In the genomic region with DNA sequence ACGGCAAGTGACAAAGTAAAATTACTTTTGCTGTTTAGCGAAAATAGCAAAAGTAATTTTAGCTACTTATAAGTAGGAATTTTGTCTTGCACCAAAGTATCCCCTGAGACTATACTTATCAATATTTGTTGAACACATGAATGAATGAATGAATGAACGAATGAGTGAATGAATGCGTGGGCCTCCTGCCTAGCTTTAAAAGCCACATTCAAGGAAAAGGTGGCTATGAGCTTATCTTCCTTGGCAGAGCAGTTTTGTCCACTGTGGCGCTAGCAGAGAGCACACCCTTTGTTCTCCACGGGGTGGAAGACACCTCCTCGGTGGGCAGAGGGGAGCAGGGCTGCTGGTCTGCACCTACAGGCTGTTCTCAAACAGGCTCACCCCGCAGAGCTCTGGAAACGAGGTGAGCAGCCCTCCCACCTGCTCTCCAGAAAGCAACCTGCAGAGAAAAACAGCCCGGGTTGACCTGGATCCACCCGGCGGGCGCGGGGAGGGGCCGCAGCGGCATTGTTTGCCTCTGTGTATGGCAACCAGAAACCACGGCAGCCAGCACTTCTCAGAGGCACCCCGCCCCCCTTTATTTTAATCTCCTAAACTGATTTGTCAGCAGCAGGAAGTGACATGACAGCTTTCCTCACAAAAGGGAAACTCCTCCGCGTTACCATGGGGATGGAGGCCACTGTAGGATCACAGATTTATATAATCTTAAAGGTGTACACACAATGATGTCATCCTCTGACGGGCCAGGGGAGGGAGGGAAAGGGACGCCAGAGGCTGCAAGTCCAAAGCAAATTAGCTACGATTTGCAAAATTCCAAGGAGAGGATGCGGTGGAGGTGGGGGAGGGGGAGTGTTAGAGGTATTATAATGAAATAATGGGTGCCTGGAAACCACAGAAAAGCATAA, we compare ENCODE assay signal across 8 cellular contexts. TPM values are rescaled to one million over a fixed set of nuclear protein-coding genes. Genes with fewer than 3 reads are reported as not detected.
DNase-seq lines count a peak whose midpoint lies in the region; TF ChIP-seq lines count a peak whose summit lies in the region.

No MANE protein-coding gene starts in this region.

- H2BK5ac ChIP-seq in H9 (ENCODE audit: insufficient read length, low read length) = no peak overlapping the region

- H3K9me3 Mint-ChIP-seq in H9 = peaks cover 1 to 3% of the 10 kb centered on the region in 2 experiments; a peak in 1 of 5 replicates
- H3K9me3 Mint-ChIP-seq in nephron progenitor cell = peaks cover 9% of the 10 kb centered on the region
- no peaks in the 10 kb centered on the region for H3K9me3 Mint-ChIP-seq in stimulated activated naive CD8-positive, alpha-beta T cell treated with anti-CD3 and anti-CD28 coated beads, Interleukin-15, Interleukin-2, amounts not matched to agents 100 ng/mL and 50 ng/mL, for 24 hours

- DNase-seq in H9 = peak; percentile 94
- peak; percentile 100 for DNase-seq in M059J (ENCODE audit: low read depth)
- DNase-seq in activated effector memory CD4-positive, alpha-beta T cell treated with anti-CD3 and anti-CD28 coated beads, Interleukin-2, amount 50 U/mL, for 16 hours = peak; percentile 97
- DNase-seq in fibroblast of the conjunctiva (ENCODE audit: low read depth) = peak; percentile 99
- peak; percentile 87 for DNase-seq in nephron progenitor cell

- H3K27me3 ChIP-seq in H9 (ENCODE audit: insufficient read depth, low read length) = no peaks in the 10 kb centered on the region

- no peak overlapping the region for H3K23ac ChIP-seq in H9 (ENCODE audit: insufficient read length, low read depth, low read length)

- H3K23me2 ChIP-seq in H9 (ENCODE audit: insufficient read length, low read depth, low read length, poor library complexity, severe bottlenecking) = peaks cover 3% of the 10 kb centered on the region

- H2AFZ ChIP-seq in H9 (ENCODE audit: low read length) = no peak overlapping the region

- H3K4me1 Mint-ChIP-seq in H9 (peaks cover 25 to 39% of the 10 kb centered on the region in 2 experiments), nephron progenitor cell (peaks cover 67% of the 10 kb centered on the region)
- H3K4me1 Mint-ChIP-seq in stimulated activated naive CD8-positive, alpha-beta T cell treated with anti-CD3 and anti-CD28 coated beads, Interleukin-15, Interleukin-2, amounts not matched to agents 100 ng/mL and 50 ng/mL, for 24 hours (ENCODE audit: low read depth) = peaks cover 55% of the 10 kb centered on the region

- H3K79me2 ChIP-seq in H9 (ENCODE audit: insufficient read depth, low read length) = no peaks in the 10 kb centered on the region

- no CpG with 5 or more reads among the region's 24 CpGs for WGBS in H9 (ENCODE audit: extremely low coverage, insufficient read length, low lambda C conversion rate)

- peak overlapping the region; percentile 66 for H3K27ac ChIP-seq in H9 (ENCODE audit: insufficient read length, low read depth, low read length)

- H4K8ac ChIP-seq in H9 (replicated peaks; ENCODE audit: insufficient read length, low read depth, low read length) = no peak overlapping the region

- peak; percentile 39 for TF ChIP-seq POLR2A in Raji (IDR thresholded peaks at IDR 0.05; ENCODE audit: insufficient read depth, low read depth, low read length)

- H3K36me3 Mint-ChIP-seq in H9 (ENCODE audit: insufficient read depth in 1 of 3, low read depth in 3 of 3) = peaks cover 11 to 25% (median 23%) of the 10 kb centered on the region in 3 experiments
- peaks cover 32% of the 10 kb centered on the region for H3K36me3 Mint-ChIP-seq in nephron progenitor cell (ENCODE audit: low read depth)
- H3K36me3 Mint-ChIP-seq in stimulated activated naive CD8-positive, alpha-beta T cell treated with anti-CD3 and anti-CD28 coated beads, Interleukin-15, Interleukin-2, amounts not matched to agents 100 ng/mL and 50 ng/mL, for 24 hours (ENCODE audit: low read depth) = peaks cover 29% of the 10 kb centered on the region

- H3K18ac ChIP-seq in H9 (ENCODE audit: insufficient read length, low read depth, low read length) = peak overlapping the region; percentile 98

- H2BK120ac ChIP-seq in H9 (ENCODE audit: low read depth, low read length, poor library complexity, severe bottlenecking) = no peak overlapping the region

- no peaks in the 10 kb centered on the region for H3K79me1 ChIP-seq in H9 (ENCODE audit: insufficient read depth, low read depth, low read length, poor library complexity, severe bottlenecking)

- H3K9me3 ChIP-seq in ES-I3 (ENCODE audit: control insufficient read depth, insufficient read depth, low read length) (no peaks in the 10 kb centered on the region; the same call in none of the 2 replicates), H9 (ENCODE audit: control insufficient read depth, low read depth, low read length) (no peaks in the 10 kb centered on the region)

- H4K91ac ChIP-seq in H9 (ENCODE audit: insufficient read length, low read depth, low read length) = no peak overlapping the region

- no peak overlapping the region for H2BK15ac ChIP-seq in H9 (ENCODE audit: low read depth, low read length)

- no peak for TF ChIP-seq CTCF in H9 (conservative IDR thresholded peaks at IDR 0.05)
- no peak for TF ChIP-seq CTCF in nephron progenitor cell (IDR thresholded peaks at IDR 0.05)

- peak overlapping the region; percentile 74 for H4K5ac ChIP-seq in H9 (ENCODE audit: insufficient read length, low read depth, low read length)

- H3K4me1 ChIP-seq in ES-I3 (ENCODE audit: insufficient read depth, low read length) (peaks cover 3% of the 10 kb centered on the region; the same call in 1 of the 2 replicates), H9 (ENCODE audit: insufficient read depth, low read length) (no peaks in the 10 kb centered on the region)

- peak overlapping the region; percentile 53 for H2BK12ac ChIP-seq in H9 (ENCODE audit: insufficient read length, low read depth, low read length)

- H3K4me2 ChIP-seq in H9 (ENCODE audit: insufficient read depth, insufficient read length, low read length) = peak overlapping the region; percentile 58

- H3K56ac ChIP-seq in H9 (ENCODE audit: insufficient read length, low read depth, low read length) = no peak overlapping the region

- H2BK20ac ChIP-seq in H9 (ENCODE audit: low read depth, low read length, poor library complexity, severe bottlenecking) = no peak overlapping the region

- peak overlapping the region; percentile 96 for H3K14ac ChIP-seq in H9 (ENCODE audit: insufficient read depth, low read length)

- H3K36me3 ChIP-seq in ES-I3 (ENCODE audit: insufficient read depth, low read length) = 0 out of 2 replicates have a peak, but pooled peaks cover 3% of the 10 kb centered on the region

- H3K9ac ChIP-seq in ES-I3 (ENCODE audit: low read depth, low read length) (peak overlapping the region; percentile 61), H9 (ENCODE audit: extremely low read depth, insufficient read length, low read length) (peak overlapping the region; percentile 72)

- H3K4me3 Mint-ChIP-seq in H9 (peak overlapping the region; percentile 63 to 84), nephron progenitor cell (peak overlapping the region; percentile 80)
- H3K4me3 Mint-ChIP-seq in stimulated activated naive CD8-positive, alpha-beta T cell treated with anti-CD3 and anti-CD28 coated beads, Interleukin-15, Interleukin-2, amounts not matched to agents 100 ng/mL and 50 ng/mL, for 24 hours = peak overlapping the region; percentile 81

- H3K27ac Mint-ChIP-seq in H9 (peak overlapping the region; percentile 94 to 98 (median 98); a peak in 6 of 7 replicates), nephron progenitor cell (peak overlapping the region; percentile 99)
- peak overlapping the region; percentile 81 for H3K27ac Mint-ChIP-seq in stimulated activated naive CD8-positive, alpha-beta T cell treated with anti-CD3 and anti-CD28 coated beads, Interleukin-15, Interleukin-2, amounts not matched to agents 100 ng/mL and 50 ng/mL, for 24 hours

- no peaks in the 10 kb centered on the region for H4K20me1 ChIP-seq in H9 (ENCODE audit: control insufficient read depth, insufficient read depth, insufficient read length)

- H3T11ph ChIP-seq in H9 (ENCODE audit: low read length) = peak overlapping the region; percentile 62

- no peak overlapping the region for H2AK5ac ChIP-seq in H9 (ENCODE audit: insufficient read length, low read length)

- H3K27me3 Mint-ChIP-seq in H9 (ENCODE audit: low read depth) (peaks cover 11% of the 10 kb centered on the region), nephron progenitor cell (ENCODE audit: low read depth, poor library complexity) (peaks cover 12% of the 10 kb centered on the region)
- H3K27me3 Mint-ChIP-seq in stimulated activated naive CD8-positive, alpha-beta T cell treated with anti-CD3 and anti-CD28 coated beads, Interleukin-15, Interleukin-2, amounts not matched to agents 100 ng/mL and 50 ng/mL, for 24 hours = no peaks in the 10 kb centered on the region

- H3K4ac ChIP-seq in H9 (ENCODE audit: low read depth, low read length) = no peak overlapping the region; the same call in 1 of the 2 replicates

RNA-seq across cellular contexts. Expression of a gene that starts 5.9 kb away (rescaled TPM):
- 10.9 and 11.3 TPM in 2 replicates for total RNA-seq in H9 (2021)
- 80.5 and 91.9 TPM in 2 replicates for total RNA-seq in M059J (2014; rRNA removed; shearing (Covaris generic))

Comparison
In these comparisons a context has a peak if more than half of its experiments do, and no peak if none do; other contexts are left out.
1. Peak in every context shown above with its lines: DNase-seq and H3K27ac ChIP-seq.